13 cellular contexts compared by ENCODE assay signal in the genomic region with DNA sequence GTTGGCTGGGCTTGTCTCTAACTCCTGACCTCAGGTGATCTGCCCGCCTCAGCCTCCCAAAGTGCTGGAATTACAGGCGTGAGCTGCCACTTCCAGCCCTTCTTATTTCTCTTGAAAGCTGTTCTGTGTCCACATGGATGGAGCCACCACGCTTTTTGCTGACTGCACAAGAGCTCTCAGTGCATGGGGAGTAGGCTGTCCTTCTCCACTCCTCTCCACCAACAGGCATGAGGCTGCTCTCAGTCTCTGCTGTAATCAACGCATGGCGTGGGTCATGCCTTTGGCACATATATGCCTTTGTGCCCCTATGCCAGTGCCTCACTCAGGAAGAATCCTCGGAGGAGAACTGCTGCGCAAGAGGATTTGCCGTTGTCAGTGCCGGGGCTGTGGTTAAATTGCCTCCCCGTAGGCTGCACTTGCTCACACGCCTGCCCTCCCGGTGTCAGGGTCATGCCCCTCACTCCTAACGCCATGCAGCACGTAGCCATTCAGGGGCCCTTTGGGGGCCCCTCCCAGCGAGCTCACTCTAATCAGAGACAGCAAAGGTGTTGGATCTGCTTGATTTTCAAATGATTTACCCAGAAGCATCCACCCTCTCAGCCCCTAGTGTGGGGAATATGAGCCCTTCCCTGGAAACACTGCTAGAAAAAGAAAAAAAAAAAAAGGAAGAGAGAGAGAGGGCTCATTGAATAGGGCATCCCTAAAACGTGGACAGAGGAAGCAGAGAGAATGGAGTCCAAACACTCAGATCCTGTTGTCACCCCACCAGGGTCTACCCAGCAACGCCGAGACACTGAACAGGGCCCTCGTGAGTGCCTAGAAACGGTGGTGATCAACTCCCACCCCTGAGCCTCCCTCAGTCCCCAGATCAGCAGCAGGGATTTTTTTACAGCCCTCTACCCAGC. TPM values are rescaled to one million over a fixed set of nuclear protein-coding genes. Genes with fewer than 3 reads are reported as not detected.
DNase-seq lines count a peak whose midpoint lies in the region; ATAC-seq, FAIRE-seq and TF ChIP-seq lines count a peak whose summit lies in the region.
"Had no signal": no experiment of that assay in that cellular context is flagged by ENCODE, and none has a peak within 500 bp of the region (broad histone marks: within the 10 kb centered on the region; RNA-seq: fewer than 3 reads in every experiment).

No MANE protein-coding gene starts in this region.

- peaks cover 38% of the 10 kb centered on the region for H3K27me3 Mint-ChIP-seq in astrocyte (ENCODE audit: low read depth, unreplicated experiment)

- H3K4me3 Mint-ChIP-seq in astrocyte (ENCODE audit: unreplicated experiment) = no peak overlapping the region
- H3K4me3 Mint-ChIP-seq: activated CD8-positive, alpha-beta memory T cell treated with anti-CD3 and anti-CD28 coated beads, Interleukin-2, amount 10 ng/mL, durations not matched to agents 7 days and 5 days; CD4-positive, alpha-beta T cell had no signal

- H3K4me3 ChIP-seq in IMR-90 (ENCODE audit: insufficient read depth, low read depth, low read length) (no peak overlapping the region), astrocyte (ENCODE audit: insufficient read depth, low read depth, low read length) (no peak overlapping the region), hepatocyte (no peak overlapping the region), smooth muscle cell (no peak overlapping the region)
- H3K4me3 ChIP-seq: skin epidermis had no signal

- H3F3A ChIP-seq in smooth muscle cell (ENCODE audit: low read depth) = no peaks in the 10 kb centered on the region

- TF ChIP-seq CTCF in IMR-90 (conservative IDR thresholded peaks at IDR 0.05; ENCODE audit: low read depth, low read length) = no peak
- TF ChIP-seq CTCF in astrocyte (IDR thresholded peaks at IDR 0.05; ENCODE audit: insufficient read depth, low read depth, low read length) = no peak
- TF ChIP-seq CTCF in hepatocyte (IDR thresholded peaks at IDR 0.05; ENCODE audit: poor library complexity) = no peak
- no peak for TF ChIP-seq CTCF in smooth muscle cell (IDR thresholded peaks at IDR 0.05; ENCODE audit: borderline replicate concordance, insufficient read depth, poor library complexity, severe bottlenecking)

- DNase-seq in IMR-90 (no peak), astrocyte (ENCODE audit: low read depth) (no peak), hepatocyte (ENCODE audit: low spot score) (no peak), smooth muscle cell (lab: John Stamatoyannopoulos, UW; ENCODE audit: unreplicated experiment) (no peak), NCI-H774 (lab: John Stamatoyannopoulos, UW) (no peak), erythroblast (lab: John Stamatoyannopoulos, UW) (no peak)
- no peak for DNase-seq in stimulated activated naive CD4-positive, alpha-beta T cell treated with Interleukin-2 at 50 U/mL for 16 hours (lab: John Stamatoyannopoulos, UW)
- DNase-seq: activated CD8-positive, alpha-beta memory T cell treated with anti-CD3 and anti-CD28 coated beads, Interleukin-2, amount 10 ng/mL, durations not matched to agents 7 days and 5 days; CD4-positive, alpha-beta T cell; NCI-H2029 had no signal

- no peaks in the 10 kb centered on the region for H3K36me3 Mint-ChIP-seq in astrocyte (ENCODE audit: low read depth, unreplicated experiment)
- H3K36me3 Mint-ChIP-seq: activated CD8-positive, alpha-beta memory T cell treated with anti-CD3 and anti-CD28 coated beads, Interleukin-2, amount 10 ng/mL, durations not matched to agents 7 days and 5 days had no signal

- H3K14ac ChIP-seq in IMR-90 (replicated peaks; ENCODE audit: low read depth, low read length) = no peak overlapping the region

- no TSS peak for BruUV-seq in IMR-90 (replicated peaks; lab: Mats Ljungman, UMichigan)

- no peaks in the 10 kb centered on the region for H3K36me3 ChIP-seq in IMR-90 (ENCODE audit: control insufficient read depth, insufficient read depth, low read length)
- H3K36me3 ChIP-seq in astrocyte (ENCODE audit: insufficient read depth, low read length) = no peaks in the 10 kb centered on the region
- H3K36me3 ChIP-seq in hepatocyte (replicated peaks; ENCODE audit: insufficient read depth, low read depth) = no peaks in the 10 kb centered on the region
- H3K36me3 ChIP-seq in smooth muscle cell (ENCODE audit: low read depth) = no peaks in the 10 kb centered on the region

- H3K56ac ChIP-seq in IMR-90 (ENCODE audit: extremely low read depth, insufficient read depth, low read length) = no peak overlapping the region

- H3K79me1 ChIP-seq in IMR-90 (ENCODE audit: low read depth in 1 of 2, low read length in 2 of 2) = no peaks in the 10 kb centered on the region

- H3K4me2 ChIP-seq in IMR-90 (ENCODE audit: low read depth, low read length) = no peak overlapping the region
- peak overlapping the region; percentile 82 for H3K4me2 ChIP-seq in astrocyte (ENCODE audit: low read length)
- peak overlapping the region; percentile 45 for H3K4me2 ChIP-seq in hepatocyte
- H3K4me2 ChIP-seq in smooth muscle cell = peak overlapping the region; percentile 70

- whole genome bisulfite sequencing in IMR-90 (ENCODE audit: extremely low coverage in 2 of 2, insufficient read length in 1 of 2), 2 experiments = 60% methylated on average over 10 of the region's 20 CpGs; no CpG with 5 or more reads in 1 of the 2 experiments
- 74% methylated on average over 20 of the region's 20 CpGs for WGBS in hepatocyte (ENCODE audit: low lambda C conversion rate, missing lambda C conversion rate)
- WGBS in smooth muscle cell (ENCODE audit: low lambda C conversion rate) = 67% methylated on average over 20 of the region's 20 CpGs

- H2BK15ac ChIP-seq in IMR-90 (ENCODE audit: low read depth, low read length) = no peak overlapping the region

- H2AK9ac ChIP-seq in IMR-90 (replicated peaks; ENCODE audit: low read depth, low read length, poor library complexity) = peak overlapping the region; percentile 75

- H2AFZ ChIP-seq in IMR-90 (replicated peaks; ENCODE audit: low read length, poor library complexity) (no peak overlapping the region), astrocyte (ENCODE audit: low read depth, low read length) (peak overlapping the region; percentile 12), hepatocyte (no peak overlapping the region), smooth muscle cell (ENCODE audit: low read depth) (no peak overlapping the region)

- H3K4me1 ChIP-seq in IMR-90 (ENCODE audit: control insufficient read depth, insufficient read depth, low read length) (peaks cover 11% of the 10 kb centered on the region), astrocyte (ENCODE audit: insufficient read depth, low read length) (peaks cover 28% of the 10 kb centered on the region), hepatocyte (ENCODE audit: insufficient read depth) (peaks cover 4% of the 10 kb centered on the region), smooth muscle cell (ENCODE audit: low read depth) (no peaks in the 10 kb centered on the region)

- H2AK5ac ChIP-seq in IMR-90 (ENCODE audit: low read depth, low read length) = 0 out of 2 replicates have a peak overlapping the region, but pooled peaks have one; percentile 66

- no peak overlapping the region for H4K8ac ChIP-seq in IMR-90 (ENCODE audit: low read depth in 2 of 2, low read length in 2 of 2)

- TF ChIP-seq POLR2A in IMR-90 (IDR thresholded peaks at IDR 0.05; ENCODE audit: low read depth, low read length) = no peak
- no peak for TF ChIP-seq POLR2A in erythroblast (IDR thresholded peaks at IDR 0.05; ENCODE audit: low read length)

- no peak overlapping the region for H4K91ac ChIP-seq in IMR-90 (ENCODE audit: insufficient read depth, low read depth, low read length)

- H3K27me3 ChIP-seq in IMR-90 (ENCODE audit: control insufficient read depth, insufficient read depth, low read length) (peaks cover 17% of the 10 kb centered on the region), astrocyte (ENCODE audit: insufficient read depth, low read length) (peaks cover 11% of the 10 kb centered on the region), hepatocyte (no peaks in the 10 kb centered on the region), smooth muscle cell (ENCODE audit: low read depth) (no peaks in the 10 kb centered on the region)

- H3K23ac ChIP-seq in IMR-90 (ENCODE audit: low read depth, low read length) = peak overlapping the region; percentile 77; the same call in 1 of the 2 replicates

- H3K9ac ChIP-seq in IMR-90 (ENCODE audit: low read depth, low read length) = no peak overlapping the region
- H3K9ac ChIP-seq in astrocyte (ENCODE audit: low read length) = peak overlapping the region; percentile 64
- peak overlapping the region; percentile 63 for H3K9ac ChIP-seq in smooth muscle cell (ENCODE audit: low read depth)

- no peak overlapping the region for H3K18ac ChIP-seq in IMR-90 (ENCODE audit: low read depth, low read length)

- POLR2A ChIA-PET in IMR-90 (lab: Charles Lee; ENCODE audit: unreplicated experiment) = no interaction called here

- no peak for TF ChIP-seq RAD21 in IMR-90 (IDR thresholded peaks at IDR 0.05; ENCODE audit: low read length)

- H3K27ac ChIP-seq in IMR-90 (ENCODE audit: insufficient read depth, low read length) = no peak overlapping the region
- H3K27ac ChIP-seq in astrocyte (ENCODE audit: low read depth, low read length) = peak overlapping the region; percentile 57
- peak overlapping the region; percentile 21 for H3K27ac ChIP-seq in hepatocyte
- peak overlapping the region; percentile 92 for H3K27ac ChIP-seq in smooth muscle cell (ENCODE audit: low read depth)

- dilution Hi-C loops in IMR-90 (cut with HindIII; ENCODE audit: low sequenced_read_pairs, unreplicated experiment) = no loop called here

- H2BK120ac ChIP-seq in IMR-90 (ENCODE audit: low read depth, low read length) = no peak overlapping the region

- no peak for ATAC-seq in IMR-90 (ENCODE audit: low read depth)
- ATAC-seq in HG03025 (IDR thresholded peaks at IDR 0.05; ENCODE audit: low FRiP score, unreplicated experiment) = no peak
- ATAC-seq: activated CD8-positive, alpha-beta memory T cell treated with anti-CD3 and anti-CD28 coated beads, Interleukin-2, amount 10 ng/mL, durations not matched to agents 7 days and 5 days; Panc1 had no signal

- H3K9me1 ChIP-seq in IMR-90 (ENCODE audit: insufficient read depth, low read length) = no peaks in the 10 kb centered on the region; the same call in 1 of the 2 replicates

- intact Hi-C loops in IMR-90 (cut with micrococcal nuclease) = loop anchor here (2.0 kb wide), 1 partner anchor 48 kb away; a partner anchor contains a TSS

- FAIRE-seq in astrocyte (lab: Jason Lieb, UNC) = no peak

- H2BK20ac ChIP-seq in IMR-90 (ENCODE audit: low read depth, low read length) = 0 out of 2 replicates have a peak overlapping the region, but pooled peaks have one; percentile 42

- no peak overlapping the region for H3K27ac Mint-ChIP-seq in astrocyte (ENCODE audit: unreplicated experiment)
- H3K27ac Mint-ChIP-seq: activated CD8-positive, alpha-beta memory T cell treated with anti-CD3 and anti-CD28 coated beads, Interleukin-2, amount 10 ng/mL, durations not matched to agents 7 days and 5 days; CD4-positive, alpha-beta T cell had no signal

- peak overlapping the region; percentile 43; the same call in 1 of the 2 replicates for H3K4ac ChIP-seq in IMR-90 (ENCODE audit: low read depth, low read length)

- in situ Hi-C loops in IMR-90 (cut with MboI; ENCODE audit: low sequenced_read_pairs) = no loop called here

- no peaks in the 10 kb centered on the region for H3K79me2 ChIP-seq in astrocyte (ENCODE audit: insufficient read depth, low read length)
- H3K79me2 ChIP-seq in hepatocyte = no peaks in the 10 kb centered on the region
- H3K79me2 ChIP-seq in smooth muscle cell (ENCODE audit: low read depth) = no peaks in the 10 kb centered on the region

- H4K20me1 ChIP-seq in IMR-90 (ENCODE audit: insufficient read depth, low read length) (no peaks in the 10 kb centered on the region; the same call in 1 of the 2 replicates), astrocyte (ENCODE audit: insufficient read depth, low read length) (no peaks in the 10 kb centered on the region), hepatocyte (ENCODE audit: insufficient read depth, poor library complexity, severe bottlenecking) (no peaks in the 10 kb centered on the region), smooth muscle cell (ENCODE audit: low read depth) (no peaks in the 10 kb centered on the region)

- peaks cover 26% of the 10 kb centered on the region for H3K9me3 Mint-ChIP-seq in astrocyte (ENCODE audit: unreplicated experiment)
- H3K9me3 Mint-ChIP-seq: CD4-positive, alpha-beta T cell had no signal

- no peaks in the 10 kb centered on the region for H3K9me2 ChIP-seq in hepatocyte (replicated peaks; ENCODE audit: insufficient read depth)

- H3K4me1 Mint-ChIP-seq in astrocyte (ENCODE audit: low read depth, unreplicated experiment) = peaks cover 6% of the 10 kb centered on the region

- H2BK5ac ChIP-seq in IMR-90 (ENCODE audit: low read depth, low read length, poor library complexity, severe bottlenecking) = no peak overlapping the region

- peaks cover 4% of the 10 kb centered on the region for H3K9me3 ChIP-seq in IMR-90 (ENCODE audit: control insufficient read depth, insufficient read depth, low read length)
- peaks cover 3% of the 10 kb centered on the region for H3K9me3 ChIP-seq in astrocyte (ENCODE audit: insufficient read depth, low read depth, low read length)
- no peaks in the 10 kb centered on the region for H3K9me3 ChIP-seq in hepatocyte (ENCODE audit: low read depth)
- no peaks in the 10 kb centered on the region for H3K9me3 ChIP-seq in smooth muscle cell (replicated peaks; ENCODE audit: low read depth)

- H4K5ac ChIP-seq in IMR-90 (ENCODE audit: low read depth, low read length) = no peak overlapping the region

- CTCF ChIA-PET in IMR-90 (lab: Yijun Ruan, JAX) = interaction anchor here (0.9 to 1.1 kb wide), 2 partner anchors 31 to 96 kb away, joined by 3 to 4 read pairs; no protein-coding TSS in a partner anchor

RNA-seq across cellular contexts. Expression of a gene that starts 47.5 kb away (rescaled TPM):
- total RNA-seq in IMR-90 (2012; rRNA removed) (2.5 and 2.8 TPM in 2 replicates), astrocyte (19.0 and 19.2 TPM in 2 replicates), hepatocyte (12.6 and 14.5 TPM in 2 replicates), smooth muscle cell (8.3 and 8.5 TPM in 2 replicates)
- polyA plus RNA-seq in IMR-90 (2012; rRNA removed) (5.3 and 7.4 TPM in 2 replicates), hepatocyte (4.3 and 5.8 TPM in 2 replicates), smooth muscle cell (4.6 and 4.8 TPM in 2 replicates)
- polyA plus RNA-seq in IMR-90 (2012; cell fraction: cytosol; rRNA removed) = 3.1 and 5.0 TPM in 2 replicates
- polyA plus RNA-seq in IMR-90 (2012; cell fraction: nucleus; rRNA removed; ENCODE audit: low replicate concordance) = 18.4 and 27.2 TPM in 2 replicates
